15 cellular contexts compared by ENCODE assay signal in genomic region chr1:221188531-221188930, GRCh38.
"Had no signal": no experiment of that assay in that cellular context is flagged by ENCODE, and none has a peak within 500 bp of the region (broad histone marks: within the 10 kb centered on the region; RNA-seq: fewer than 3 reads in every experiment).

No MANE protein-coding gene starts in this region.

- DNase-seq: activated B cell treated with CpG ODN at 0.5 μM for 24 hours; activated CD4-positive, alpha-beta T cell treated with anti-CD3 and anti-CD28 coated beads, Interleukin-2, amount 10 ng/mL, durations not matched to agents 24 days and 14 days; activated naive CD4-positive, alpha-beta T cell; activated naive CD8-positive, alpha-beta T cell treated with anti-CD3 and anti-CD28 coated beads, Interleukin-2, amount 50 U/mL, for 24 hours; esophagus squamous epithelium; gastrocnemius medialis; kidney; left ventricle myocardium superior; pancreas; retina; stimulated activated CD4-positive, alpha-beta T cell treated with anti-CD3 and anti-CD28 coated beads, Interleukin-4, amount 100 ng/mL, for 4 hours; stimulated activated naive CD8-positive, alpha-beta T cell treated with anti-CD3 and anti-CD28 coated beads, Interleukin-15, amount 100 ng/mL, for 72 hours; testis had no signal

- H3K4me1 ChIP-seq: esophagus squamous epithelium, gastrocnemius medialis, testis had no signal

- H3K27ac ChIP-seq: cardiac muscle cell, esophagus squamous epithelium, gastrocnemius medialis, pancreas, skin epidermis, testis had no signal

- ATAC-seq: activated naive CD8-positive, alpha-beta T cell treated with anti-CD3 and anti-CD28 coated beads, Interleukin-2, amount 50 U/mL, for 24 hours; gastrocnemius medialis; left ventricle myocardium superior; pancreas; stimulated activated naive CD8-positive, alpha-beta T cell treated with anti-CD3 and anti-CD28 coated beads, Interleukin-15, amount 100 ng/mL, for 72 hours had no signal

- H3K9me3 ChIP-seq: esophagus squamous epithelium, gastrocnemius medialis, pancreas, testis had no signal

- H3K36me3 ChIP-seq: cardiac muscle cell, esophagus squamous epithelium, gastrocnemius medialis, pancreas had no signal

- H3K27me3 ChIP-seq: cardiac muscle cell, esophagus squamous epithelium, gastrocnemius medialis, pancreas, testis had no signal

- H3K4me3 ChIP-seq: cardiac muscle cell, esophagus squamous epithelium, gastrocnemius medialis, pancreas, skin epidermis, testis had no signal
